In genomic region chr18:75083761-75084160, GRCh38 we compare ENCODE assay signal across 19 cellular contexts.
"Had no signal": no experiment of that assay in that cellular context is flagged by ENCODE, and none has a peak within 500 bp of the region (broad histone marks: within the 10 kb centered on the region; RNA-seq: fewer than 3 reads in every experiment).

No MANE protein-coding gene starts in this region.

- H3K4me1 Mint-ChIP-seq: endodermal cell; natural killer cell; stimulated activated memory B cell treated with anti-CD40 and anti-IgM and Interleukin-4, amounts not matched to agents 10 μg/mL and 1 μg/mL and 100 μg/mL, for 72 hours had no signal

- H3K27me3 Mint-ChIP-seq: stimulated activated memory B cell treated with anti-CD40 and anti-IgM and Interleukin-4, amounts not matched to agents 10 μg/mL and 1 μg/mL and 100 μg/mL, for 72 hours had no signal

- H3K36me3 Mint-ChIP-seq: natural killer cell; stimulated activated memory B cell treated with anti-CD40 and anti-IgM and Interleukin-4, amounts not matched to agents 10 μg/mL and 1 μg/mL and 100 μg/mL, for 72 hours had no signal

- H3K4me3 Mint-ChIP-seq: dendritic cell treated with granulocyte-macrophage colony-stimulating factor and Interleukin-4, amounts not matched to agents 40 ng/mL and 50 ng/mL, for 4 days; endodermal cell; natural killer cell; stimulated activated memory B cell treated with anti-CD40 and anti-IgM and Interleukin-4, amounts not matched to agents 10 μg/mL and 1 μg/mL and 100 μg/mL, for 72 hours had no signal

- H3K9me3 Mint-ChIP-seq: natural killer cell had no signal

- DNase-seq: cerebellar nuclear complex; effector CD8-positive, alpha-beta T cell; endodermal cell; foreskin fibroblast; gastrocnemius medialis; kidney glomerular epithelial cell; left ventricle myocardium superior; lower lobe of right lung; natural killer cell; stimulated activated CD4-positive, alpha-beta T cell treated with anti-CD3 and anti-CD28 coated beads, Interleukin-12 subunit alpha, Interleukin-12 subunit beta, amount 100 ng/mL, for 4 hours; stimulated activated CD4-positive, alpha-beta T cell treated with anti-CD3 and anti-CD28 coated beads, Interleukin-1b, Interleukin-23, amount 100 ng/mL, for 48 hours; stimulated activated CD4-positive, alpha-beta T cell treated with anti-CD3 and anti-CD28 coated beads, Interleukin-4, amount 100 ng/mL, for 24 hours; stimulated activated naive CD8-positive, alpha-beta T cell treated with anti-CD3 and anti-CD28 coated beads, Interleukin-15, Interleukin-2, amounts not matched to agents 100 U/mL and 50 U/mL, for 24 hours; substantia nigra; upper lobe of right lung; uterus had no signal

- H3K27ac Mint-ChIP-seq: dendritic cell treated with granulocyte-macrophage colony-stimulating factor and Interleukin-4, amounts not matched to agents 40 ng/mL and 50 ng/mL, for 4 days; endodermal cell; natural killer cell; progenitor cell of endocrine pancreas; stimulated activated memory B cell treated with anti-CD40 and anti-IgM and Interleukin-4, amounts not matched to agents 10 μg/mL and 1 μg/mL and 100 μg/mL, for 72 hours had no signal
